ENCODE assay signal across 1 cellular context in genomic region chr4:168691621-168692376, GRCh38.
TF ChIP-seq lines count a peak whose summit lies in the region.

No MANE protein-coding gene starts in this region.

TF ChIP-seq in WTC11, 78 proteins besides CTCF, POLR2A, EP300 and RAD21 (continued from another document):
- TF ChIP-seq STAT6 (CRISPR knock-in tag; conservative IDR thresholded peaks at IDR 0.05; ENCODE audit: low read depth) (no peak), ETV6 (CRISPR knock-in tag; IDR thresholded peaks at IDR 0.05) (no peak), ARID4B (CRISPR knock-in tag; IDR thresholded peaks at IDR 0.05; ENCODE audit: borderline replicate concordance) (no peak), HMGXB4 (CRISPR knock-in tag; IDR thresholded peaks at IDR 0.05) (no peak), ZNF532 (CRISPR knock-in tag; IDR thresholded peaks at IDR 0.05; ENCODE audit: borderline replicate concordance) (no peak), ATF1 (CRISPR knock-in tag; IDR thresholded peaks at IDR 0.05) (no peak), CREB1 (CRISPR knock-in tag; IDR thresholded peaks at IDR 0.05) (no peak), AFF4 (CRISPR knock-in tag; IDR thresholded peaks at IDR 0.05; ENCODE audit: borderline replicate concordance) (no peak)
TF ChIP-seq in WTC11: peak in this region for 0.
